10 cellular contexts compared by ENCODE assay signal in the genomic region with DNA sequence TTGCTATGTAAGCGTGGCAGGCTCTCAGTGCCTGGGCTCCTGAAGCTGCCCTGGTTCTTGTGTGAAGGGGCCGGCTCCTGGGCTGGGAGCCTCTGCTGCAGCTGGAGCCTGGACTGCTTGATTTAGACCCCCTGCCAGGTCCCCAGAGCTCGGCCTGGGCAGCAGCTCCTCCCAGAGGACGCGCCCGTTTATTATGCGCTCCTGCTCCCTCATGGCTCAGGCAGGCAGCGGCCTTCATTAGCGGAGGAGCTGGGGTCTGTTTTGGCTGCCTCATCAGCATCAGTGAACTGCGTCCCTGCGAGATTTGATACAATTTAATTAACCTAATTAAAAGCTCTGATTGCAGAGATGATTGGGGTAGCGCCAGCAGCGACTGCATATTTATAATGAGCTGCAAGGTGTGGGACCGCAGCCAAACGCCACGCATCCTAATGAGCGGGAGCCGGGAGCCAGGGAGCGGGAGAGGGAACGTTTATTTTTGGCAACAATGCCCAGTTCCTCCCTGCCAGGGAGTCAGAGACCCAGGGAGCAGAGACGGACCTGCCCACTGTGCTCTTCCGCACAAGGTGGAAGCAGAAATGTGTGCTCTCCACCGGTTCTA. TPM values are rescaled to one million over a fixed set of nuclear protein-coding genes. Genes with fewer than 3 reads are reported as not detected.
DNase-seq lines count a peak whose midpoint lies in the region; ATAC-seq and TF ChIP-seq lines count a peak whose summit lies in the region.
"Had no signal": no experiment of that assay in that cellular context is flagged by ENCODE, and none has a peak within 500 bp of the region (broad histone marks: within the 10 kb centered on the region; RNA-seq: fewer than 3 reads in every experiment).

No MANE protein-coding gene starts in this region.

- peak overlapping the region in 2 of 5 donors; percentile 44 to 62 for H3K9ac ChIP-seq in subcutaneous abdominal adipose tissue (ENCODE audit: low read length in 5 of 5)

- 30% methylated on average over 23 of the region's 23 CpGs for WGBS in prostate gland

- POLR2A ChIA-PET in CD8-positive, alpha-beta memory T cell (lab: Charles Lee) = no interaction called here

- H3K36me3 Mint-ChIP-seq in activated T-cell treated with anti-CD3 and anti-CD28 coated beads, Interleukin-2, amount 50 U/mL, for 24 hours (ENCODE audit: low read depth) = peaks cover 33% of the 10 kb centered on the region
- H3K36me3 Mint-ChIP-seq in CD8-positive, alpha-beta memory T cell = peaks cover 0 to 24% (median 7%) of the 10 kb centered on the region in 3 donors
- H3K36me3 Mint-ChIP-seq: naive B cell had no signal

- H3K27ac Mint-ChIP-seq in activated T-cell treated with anti-CD3 and anti-CD28 coated beads, Interleukin-2, amount 50 U/mL, for 24 hours = peak overlapping the region; percentile 96
- peak overlapping the region in 4 of 8 donors; percentile 22 to 86 (median 50) for H3K27ac Mint-ChIP-seq in CD8-positive, alpha-beta memory T cell
- H3K27ac Mint-ChIP-seq: naive B cell had no signal

- TF ChIP-seq CTCF in prostate gland (IDR thresholded peaks at IDR 0.05) = no peak

- H3K9me3 Mint-ChIP-seq in activated T-cell treated with anti-CD3 and anti-CD28 coated beads, Interleukin-2, amount 50 U/mL, for 24 hours = no peaks in the 10 kb centered on the region
- H3K9me3 Mint-ChIP-seq in CD8-positive, alpha-beta memory T cell = no peaks in the 10 kb centered on the region
- H3K9me3 Mint-ChIP-seq: CD8-positive, alpha-beta T cell; naive B cell had no signal

- no peaks in the 10 kb centered on the region for H3K9me3 ChIP-seq in SJCRH30 (replicated peaks)
- no peaks in the 10 kb centered on the region for H3K9me3 ChIP-seq in subcutaneous abdominal adipose tissue (ENCODE audit: control insufficient read depth in 5 of 5, low read length in 5 of 5)
- no peaks in the 10 kb centered on the region for H3K9me3 ChIP-seq in CD8-positive, alpha-beta memory T cell (ENCODE audit: low read length)
- no peaks in the 10 kb centered on the region for H3K9me3 ChIP-seq in prostate gland

- H3K4me3 ChIP-seq in SJCRH30 (peak overlapping the region; percentile 40), subcutaneous abdominal adipose tissue (ENCODE audit: low read depth in 1 of 5, low read length in 5 of 5) (peak overlapping the region in 3 of 5 donors; percentile 36 to 44 (median 42)), prostate gland (no peak overlapping the region)
- no peak overlapping the region for H3K4me3 ChIP-seq in CD8-positive, alpha-beta memory T cell (ENCODE audit: low read length)

- H3K36me3 ChIP-seq in SJCRH30 (peaks cover 17% of the 10 kb centered on the region), subcutaneous abdominal adipose tissue (ENCODE audit: control insufficient read depth in 5 of 5, insufficient read depth in 5 of 5, low read length in 5 of 5) (peaks cover 6 to 19% (median 17%) of the 10 kb centered on the region in 5 donors), prostate gland (peaks cover 0 to 7% of the 10 kb centered on the region in 2 donors)
- peaks cover 13% of the 10 kb centered on the region for H3K36me3 ChIP-seq in CD8-positive, alpha-beta memory T cell (ENCODE audit: insufficient read depth, low read length)

- H3K27me3 ChIP-seq in SJCRH30 (no peaks in the 10 kb centered on the region), subcutaneous abdominal adipose tissue (ENCODE audit: control insufficient read depth in 5 of 5, insufficient read depth in 4 of 5, low read length in 5 of 5) (peaks cover 0 to 11% (median 4%) of the 10 kb centered on the region in 5 donors), prostate gland (replicated peaks; ENCODE audit: insufficient read depth) (no peaks in the 10 kb centered on the region)
- no peaks in the 10 kb centered on the region for H3K27me3 ChIP-seq in CD8-positive, alpha-beta memory T cell (ENCODE audit: insufficient read depth, low read length, poor library complexity, severe bottlenecking)

- TF ChIP-seq POLR2A in prostate gland (IDR thresholded peaks at IDR 0.05) = no peak

- H3K27ac ChIP-seq in SJCRH30 (peak overlapping the region; percentile 55), subcutaneous abdominal adipose tissue (ENCODE audit: low read depth, low read length) (no peak overlapping the region), prostate gland (no peak overlapping the region)
- no peak overlapping the region for H3K27ac ChIP-seq in CD8-positive, alpha-beta memory T cell (ENCODE audit: low read depth, low read length)

- CTCF ChIA-PET in CD8-positive, alpha-beta memory T cell (lab: Charles Lee) = no interaction called here

- no peaks in the 10 kb centered on the region for H3K27me3 Mint-ChIP-seq in activated T-cell treated with anti-CD3 and anti-CD28 coated beads, Interleukin-2, amount 50 U/mL, for 24 hours
- H3K27me3 Mint-ChIP-seq in CD8-positive, alpha-beta memory T cell = peaks cover 0 to 2% of the 10 kb centered on the region in 2 donors

- intact Hi-C loops in left cardiac atrium (cut with DNase I) = loop anchor here in 1 of 2 donors (10.0 kb wide), 1 partner anchor 806 kb away; no protein-coding TSS in a partner anchor
- intact Hi-C loops in prostate gland (cut with DNase I) = no loop called here

- peak; percentile 41 for DNase-seq in activated T-cell treated with anti-CD3 and anti-CD28 coated beads, Interleukin-2, amount 50 U/mL, for 24 hours
- DNase-seq in activated T-cell treated with anti-CD3 and anti-CD28 coated beads for 4 hours = no peak
- DNase-seq in SJCRH30 = peak; percentile 81 to 82
- no peak for DNase-seq in left cardiac atrium
- no peak for DNase-seq in CD8-positive, alpha-beta memory T cell
- DNase-seq in prostate gland (ENCODE audit: low spot score) = no peak
- DNase-seq: naive B cell had no signal

- ATAC-seq in left cardiac atrium (peak; percentile 39 to 62), GM21737 (IDR thresholded peaks at IDR 0.05; ENCODE audit: unreplicated experiment) (no peak)

- peak overlapping the region; percentile 43 for H3K4me3 Mint-ChIP-seq in activated T-cell treated with anti-CD3 and anti-CD28 coated beads, Interleukin-2, amount 50 U/mL, for 24 hours
- H3K4me3 Mint-ChIP-seq in CD8-positive, alpha-beta memory T cell = peak overlapping the region in 2 of 7 donors; percentile 24 to 36
- H3K4me3 Mint-ChIP-seq: naive B cell had no signal

- peaks cover 59% of the 10 kb centered on the region for H3K4me1 Mint-ChIP-seq in activated T-cell treated with anti-CD3 and anti-CD28 coated beads, Interleukin-2, amount 50 U/mL, for 24 hours (ENCODE audit: low read depth)
- peaks cover 32 to 50% (median 38%) of the 10 kb centered on the region in 3 donors for H3K4me1 Mint-ChIP-seq in CD8-positive, alpha-beta memory T cell

- H3K4me1 ChIP-seq in SJCRH30 = peaks cover 45% of the 10 kb centered on the region
- H3K4me1 ChIP-seq in subcutaneous abdominal adipose tissue (ENCODE audit: control insufficient read depth in 5 of 5, insufficient read depth in 5 of 5, low read length in 5 of 5) = peaks cover 7 to 31% (median 24%) of the 10 kb centered on the region in 5 donors
- H3K4me1 ChIP-seq in CD8-positive, alpha-beta memory T cell (ENCODE audit: insufficient read depth, low read length) = peaks cover 29% of the 10 kb centered on the region
- no peaks in the 10 kb centered on the region for H3K4me1 ChIP-seq in prostate gland (replicated peaks)

RNA-seq across cellular contexts. Expression of a gene that starts 16.6 kb away (rescaled TPM):
- total RNA-seq in SJCRH30 (2014; rRNA removed; shearing (Covaris generic)) = 125 and 128 TPM in 2 replicates
- 10 to 100 TPM; 24.7 to 37.8 TPM for total RNA-seq in left cardiac atrium
- total RNA-seq in CD8-positive, alpha-beta memory T cell = 10 to 100 TPM; 73.5 to 73.6 TPM
- 22.4 TPM for polyA plus RNA-seq in CD8-positive, alpha-beta memory T cell
- 10 to 100 TPM; 26.9 to 36.5 TPM for total RNA-seq in prostate gland

RNA-seq across cellular contexts. Expression of a gene that starts 17.4 kb away (rescaled TPM):
- total RNA-seq in SJCRH30 (2014; rRNA removed; shearing (Covaris generic)) = 1.6 and 1.7 TPM in 2 replicates
- total RNA-seq in left cardiac atrium (under 1 TPM in 1 of 2 donors, not detected in 1; 0.09 TPM), prostate gland (1 to 10 TPM in 1 of 2 donors, under 1 TPM in 1; 0.09 to 3.4 TPM)
- under 1 TPM; 0.44 to 0.57 TPM for total RNA-seq in CD8-positive, alpha-beta memory T cell
- polyA plus RNA-seq in CD8-positive, alpha-beta memory T cell = 0.09 TPM

RNA-seq across cellular contexts. Expression of a gene that starts 23.9 kb away (rescaled TPM):
- total RNA-seq in SJCRH30 (2014; rRNA removed; shearing (Covaris generic)) = 17.6 and 20.6 TPM in 2 replicates
- total RNA-seq in left cardiac atrium (10 to 100 TPM in 1 of 2 donors, 1 to 10 TPM in 1; 9.9 to 18.6 TPM), prostate gland (10 to 100 TPM; 14.2 to 40.6 TPM)
- 10 to 100 TPM; 15.4 to 17.5 TPM for total RNA-seq in CD8-positive, alpha-beta memory T cell
- polyA plus RNA-seq in CD8-positive, alpha-beta memory T cell = 19.7 TPM

RNA-seq across cellular contexts. Expression of a gene that starts 39.4 kb away (rescaled TPM):
- 187 and 190 TPM in 2 replicates for total RNA-seq in SJCRH30 (2014; rRNA removed; shearing (Covaris generic))
- total RNA-seq in left cardiac atrium (10 to 100 TPM; 27.7 to 36.1 TPM), prostate gland (10 to 100 TPM; 55.8 to 68.0 TPM)
- 100 to 1,000 TPM; 116 to 129 TPM for total RNA-seq in CD8-positive, alpha-beta memory T cell
- polyA plus RNA-seq in CD8-positive, alpha-beta memory T cell = 94.6 TPM

Comparison
In these comparisons a context has a peak if more than half of its experiments do, and no peak if none do; other contexts are left out.
1. DNase-seq: peak in activated T-cell treated with anti-CD3 and anti-CD28 coated beads, Interleukin-2, amount 50 U/mL, for 24 hours (single experiment) and SJCRH30 (2 of 2); none in activated T-cell treated with anti-CD3 and anti-CD28 coated beads for 4 hours (single experiment), left cardiac atrium (single experiment), CD8-positive, alpha-beta memory T cell (0 of 5) and prostate gland (single experiment).
2. H3K4me3 ChIP-seq: peak in SJCRH30 (single experiment) and subcutaneous abdominal adipose tissue (3 of 5); none in CD8-positive, alpha-beta memory T cell (single experiment) and prostate gland (0 of 2).